Comparison of ENCODE assay signal across 20 cellular contexts in the genomic region with DNA sequence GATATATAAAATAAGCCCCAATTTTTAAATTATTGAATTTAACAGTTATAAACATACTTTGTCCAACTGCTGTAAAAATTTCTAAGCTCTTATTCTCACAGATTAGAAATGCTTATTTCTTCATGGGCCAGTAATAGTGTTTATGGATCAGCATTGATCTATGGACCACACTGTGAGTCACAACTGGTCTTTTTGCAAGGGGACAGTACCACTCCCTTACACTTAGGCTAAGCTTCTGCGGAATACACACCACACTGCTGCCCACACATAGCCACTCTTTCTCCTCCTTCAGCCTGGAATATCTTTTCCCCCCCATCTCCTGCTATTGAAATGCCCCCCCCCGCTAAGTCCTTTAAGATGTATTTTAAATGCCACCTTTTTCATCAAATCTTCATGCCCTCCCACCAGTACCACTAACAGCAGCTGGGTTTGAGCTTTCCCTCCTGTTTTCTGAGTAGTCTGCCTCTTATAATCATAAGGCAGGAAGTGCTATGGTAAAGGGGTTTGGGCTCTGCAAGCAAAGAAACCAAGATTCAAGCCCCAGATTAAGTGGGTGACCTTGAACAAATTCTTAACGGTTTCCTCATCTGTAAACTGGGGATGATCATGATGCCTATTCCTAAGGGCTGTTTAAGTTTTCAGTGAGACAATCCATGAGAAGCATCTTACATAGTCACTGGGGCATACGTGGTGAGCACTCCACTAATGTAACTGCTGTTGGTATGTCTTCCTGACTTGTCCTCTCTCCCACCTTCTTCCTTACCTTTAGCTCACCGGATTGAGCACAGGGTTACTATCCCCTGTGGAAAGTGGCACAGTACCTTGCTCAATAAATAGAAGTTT.
DNase-seq lines count a peak whose midpoint lies in the region; ATAC-seq lines count a peak whose summit lies in the region.
"Had no signal": no experiment of that assay in that cellular context is flagged by ENCODE, and none has a peak within 500 bp of the region (broad histone marks: within the 10 kb centered on the region; RNA-seq: fewer than 3 reads in every experiment).

No MANE protein-coding gene starts in this region.

- H3K9me3 ChIP-seq in KOPT-K1 (ENCODE audit: insufficient read depth, low read length, poor library complexity, severe bottlenecking), result no peaks in the 10 kb centered on the region
- H3K9me3 ChIP-seq: gastrocnemius medialis, right atrium auricular region, SJSA1, stomach had no signal

- DNase-seq in activated CD8-positive, alpha-beta memory T cell treated with anti-CD3 and anti-CD28 coated beads, Interleukin-2, amount 10 ng/mL, durations not matched to agents 7 days and 5 days, result peak; percentile 56
- no peak for DNase-seq in activated CD8-positive, alpha-beta memory T cell treated with anti-CD3 and anti-CD28 coated beads for 24 hours
- no peak for DNase-seq in activated naive CD8-positive, alpha-beta T cell treated with anti-CD3 and anti-CD28 coated beads, Interleukin-2, amount 10 ng/mL, durations not matched to agents 7 days and 5 days
- no peak for DNase-seq in natural killer cell treated with Interleukin-12 subunit alpha and Interleukin-12 subunit beta and Interleukin-15 and Interleukin-18, amount 100 ng/mL, for 72 hours (ENCODE audit: low spot score)
- DNase-seq in globus pallidus (ENCODE audit: low spot score) (no peak), NCI-H2029 (lab: John Stamatoyannopoulos, UW) (no peak)
- DNase-seq: cortex of kidney, gastrocnemius medialis, NCI-H187 treated with DMSO at 0.1 percent for 48 hours, nucleus accumbens, stomach, T-helper 9 cell had no signal

- CTCF ChIA-PET in activated CD8-positive, alpha-beta memory T cell treated with anti-CD3 and anti-CD28 coated beads, Interleukin-2, amount 10 ng/mL, durations not matched to agents 7 days and 5 days (lab: Charles Lee), result interaction anchor here (0.6 to 4.0 kb wide), 15 partner anchors 9 to 197 kb away, joined by 3 to 24 read pairs (median 4); a partner anchor contains a TSS

- peak overlapping the region; percentile 80 for H3K27ac Mint-ChIP-seq in activated CD8-positive, alpha-beta memory T cell treated with anti-CD3 and anti-CD28 coated beads, Interleukin-2, amount 10 ng/mL, durations not matched to agents 7 days and 5 days
- H3K27ac Mint-ChIP-seq in activated naive CD8-positive, alpha-beta T cell treated with anti-CD3 and anti-CD28 coated beads, Interleukin-2, amount 10 ng/mL, durations not matched to agents 7 days and 5 days, result peak overlapping the region; percentile 93
- H3K27ac Mint-ChIP-seq in natural killer cell treated with Interleukin-12 subunit alpha and Interleukin-12 subunit beta and Interleukin-15 and Interleukin-18, amount 100 ng/mL, for 72 hours, result peak overlapping the region; percentile 38 to 69

- no peaks in the 10 kb centered on the region for H3K9me3 Mint-ChIP-seq in activated CD8-positive, alpha-beta memory T cell treated with anti-CD3 and anti-CD28 coated beads, Interleukin-2, amount 10 ng/mL, durations not matched to agents 7 days and 5 days (ENCODE audit: low read depth)
- peaks cover 1% of the 10 kb centered on the region for H3K9me3 Mint-ChIP-seq in activated naive CD8-positive, alpha-beta T cell treated with anti-CD3 and anti-CD28 coated beads, Interleukin-2, amount 10 ng/mL, durations not matched to agents 7 days and 5 days
- H3K9me3 Mint-ChIP-seq in natural killer cell treated with Interleukin-12 subunit alpha and Interleukin-12 subunit beta and Interleukin-15 and Interleukin-18, amount 100 ng/mL, for 72 hours, result no peaks in the 10 kb centered on the region
- H3K9me3 Mint-ChIP-seq: CD14-positive monocyte had no signal

- POLR2A ChIA-PET in activated naive CD8-positive, alpha-beta T cell treated with anti-CD3 and anti-CD28 coated beads, Interleukin-2, amount 10 ng/mL, durations not matched to agents 7 days and 5 days (lab: Charles Lee), result interaction anchor here (0.9 to 1.8 kb wide), 4 partner anchors 26 to 188 kb away, joined by 3 to 8 read pairs (median 4); a partner anchor contains a TSS

- peaks cover 36% of the 10 kb centered on the region for H3K36me3 Mint-ChIP-seq in activated CD8-positive, alpha-beta memory T cell treated with anti-CD3 and anti-CD28 coated beads, Interleukin-2, amount 10 ng/mL, durations not matched to agents 7 days and 5 days
- peaks cover 36% of the 10 kb centered on the region for H3K36me3 Mint-ChIP-seq in activated naive CD8-positive, alpha-beta T cell treated with anti-CD3 and anti-CD28 coated beads, Interleukin-2, amount 10 ng/mL, durations not matched to agents 7 days and 5 days
- H3K36me3 Mint-ChIP-seq in natural killer cell treated with Interleukin-12 subunit alpha and Interleukin-12 subunit beta and Interleukin-15 and Interleukin-18, amount 100 ng/mL, for 72 hours, result peaks cover 7% of the 10 kb centered on the region

- ATAC-seq in activated CD8-positive, alpha-beta memory T cell treated with anti-CD3 and anti-CD28 coated beads, Interleukin-2, amount 10 ng/mL, durations not matched to agents 7 days and 5 days, result peak; percentile 64
- peak; percentile 77 for ATAC-seq in activated naive CD8-positive, alpha-beta T cell treated with anti-CD3 and anti-CD28 coated beads, Interleukin-2, amount 10 ng/mL, durations not matched to agents 7 days and 5 days (ENCODE audit: low read depth)
- peak; percentile 78 to 80 for ATAC-seq in natural killer cell treated with Interleukin-12 subunit alpha and Interleukin-12 subunit beta and Interleukin-15 and Interleukin-18, amount 100 ng/mL, for 72 hours
- no peak for ATAC-seq in GM18520 (IDR thresholded peaks at IDR 0.05; ENCODE audit: unreplicated experiment)
- ATAC-seq: gastrocnemius medialis, HepG2, left lobe of liver had no signal

- peaks cover 60% of the 10 kb centered on the region for H3K4me1 Mint-ChIP-seq in activated CD8-positive, alpha-beta memory T cell treated with anti-CD3 and anti-CD28 coated beads, Interleukin-2, amount 10 ng/mL, durations not matched to agents 7 days and 5 days
- H3K4me1 Mint-ChIP-seq in activated naive CD8-positive, alpha-beta T cell treated with anti-CD3 and anti-CD28 coated beads, Interleukin-2, amount 10 ng/mL, durations not matched to agents 7 days and 5 days, result peaks cover 58% of the 10 kb centered on the region
- peaks cover 38 to 55% of the 10 kb centered on the region in 2 donors for H3K4me1 Mint-ChIP-seq in natural killer cell treated with Interleukin-12 subunit alpha and Interleukin-12 subunit beta and Interleukin-15 and Interleukin-18, amount 100 ng/mL, for 72 hours (ENCODE audit: low read depth in 2 of 2)
- H3K4me1 Mint-ChIP-seq: CD14-positive monocyte had no signal

- H3K27ac ChIP-seq in KOPT-K1 (ENCODE audit: low read depth, low read length, poor library complexity, severe bottlenecking), result peak overlapping the region; percentile 92
- H3K27ac ChIP-seq: epithelial cell of prostate, right atrium auricular region, SJSA1, stomach had no signal

- H3K27me3 Mint-ChIP-seq in activated CD8-positive, alpha-beta memory T cell treated with anti-CD3 and anti-CD28 coated beads, Interleukin-2, amount 10 ng/mL, durations not matched to agents 7 days and 5 days, result no peaks in the 10 kb centered on the region
- H3K27me3 Mint-ChIP-seq in activated naive CD8-positive, alpha-beta T cell treated with anti-CD3 and anti-CD28 coated beads, Interleukin-2, amount 10 ng/mL, durations not matched to agents 7 days and 5 days, result no peaks in the 10 kb centered on the region
- no peaks in the 10 kb centered on the region for H3K27me3 Mint-ChIP-seq in natural killer cell treated with Interleukin-12 subunit alpha and Interleukin-12 subunit beta and Interleukin-15 and Interleukin-18, amount 100 ng/mL, for 72 hours

- peaks cover 19% of the 10 kb centered on the region for H3K36me3 ChIP-seq in KOPT-K1 (ENCODE audit: insufficient read depth, low read length)

- H3K4me3 Mint-ChIP-seq in activated CD8-positive, alpha-beta memory T cell treated with anti-CD3 and anti-CD28 coated beads, Interleukin-2, amount 10 ng/mL, durations not matched to agents 7 days and 5 days, result peak overlapping the region; percentile 9
- peak overlapping the region; percentile 62 for H3K4me3 Mint-ChIP-seq in activated naive CD8-positive, alpha-beta T cell treated with anti-CD3 and anti-CD28 coated beads, Interleukin-2, amount 10 ng/mL, durations not matched to agents 7 days and 5 days
- H3K4me3 Mint-ChIP-seq in natural killer cell treated with Interleukin-12 subunit alpha and Interleukin-12 subunit beta and Interleukin-15 and Interleukin-18, amount 100 ng/mL, for 72 hours, result peak overlapping the region; percentile 21
- H3K4me3 Mint-ChIP-seq: CD14-positive monocyte had no signal

Comparison
In these comparisons a context has a peak if more than half of its experiments do, and no peak if none do; other contexts are left out.
1. H3K4me3 Mint-ChIP-seq: peak in every context shown above with its lines; median percentile 62 in activated naive CD8-positive, alpha-beta T cell treated with anti-CD3 and anti-CD28 coated beads, Interleukin-2, amount 10 ng/mL, durations not matched to agents 7 days and 5 days; 21 in natural killer cell treated with Interleukin-12 subunit alpha and Interleukin-12 subunit beta and Interleukin-15 and Interleukin-18, amount 100 ng/mL, for 72 hours; 9 in activated CD8-positive, alpha-beta memory T cell treated with anti-CD3 and anti-CD28 coated beads, Interleukin-2, amount 10 ng/mL, durations not matched to agents 7 days and 5 days.